33 cellular contexts compared by ENCODE assay signal in the genomic region with DNA sequence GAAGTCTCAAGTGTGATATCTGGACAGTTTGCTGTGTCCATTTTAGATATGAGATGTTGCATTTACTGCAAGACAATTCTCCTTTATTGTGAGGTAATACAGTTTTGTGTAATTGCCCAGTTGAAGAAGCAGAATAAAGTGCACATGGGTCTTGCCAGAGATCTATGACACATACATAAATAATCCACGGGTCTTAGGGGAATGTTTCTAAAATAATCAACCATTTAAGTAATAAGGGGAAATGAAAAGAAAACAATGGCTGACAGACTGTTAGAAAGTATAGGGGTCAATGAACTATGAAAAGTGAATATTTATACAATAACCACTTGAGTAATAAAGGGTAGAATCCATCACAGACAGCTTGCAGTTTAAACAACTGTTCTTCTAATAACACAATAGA.
A peak's percentile ranks its signal among the peaks of the same experiment; 100 is the strongest.
DNase-seq lines count a peak whose midpoint lies in the region; ATAC-seq and TF ChIP-seq lines count a peak whose summit lies in the region.
"Had no signal": no experiment of that assay in that cellular context is flagged by ENCODE, and none has a peak within 500 bp of the region (broad histone marks: within the 10 kb centered on the region; RNA-seq: fewer than 3 reads in every experiment).

No MANE protein-coding gene starts in this region.

- no peaks in the 10 kb centered on the region for H3K36me3 ChIP-seq in upper lobe of left lung
- H3K36me3 ChIP-seq: brain microvascular endothelial cell, neural progenitor cell, right atrium auricular region had no signal

- H3K27me3 ChIP-seq in upper lobe of left lung = no peaks in the 10 kb centered on the region
- H3K27me3 ChIP-seq: brain microvascular endothelial cell, neural progenitor cell, right atrium auricular region had no signal

- no peak overlapping the region for H3K27ac ChIP-seq in upper lobe of left lung
- H3K27ac ChIP-seq: 22Rv1, brain microvascular endothelial cell, neural progenitor cell, parathyroid adenoma, PC-9, right atrium auricular region had no signal

- no peaks in the 10 kb centered on the region for H3K9me3 ChIP-seq in upper lobe of left lung
- H3K9me3 ChIP-seq: right atrium auricular region had no signal

- ATAC-seq in upper lobe of left lung (ENCODE audit: low FRiP score in 2 of 2) = no peak
- ATAC-seq: activated CD4-positive, CD25-positive, alpha-beta regulatory T cell treated with anti-CD3 and anti-CD28 coated beads, Interleukin-2, amount 50 U/mL, for 24 hours; activated CD8-positive, alpha-beta memory T cell treated with anti-CD3 and anti-CD28 coated beads, Interleukin-2, amount 10 ng/mL, durations not matched to agents 7 days and 5 days; activated naive CD8-positive, alpha-beta T cell treated with anti-CD3 and anti-CD28 coated beads, Interleukin-2, amount 50 U/mL, for 24 hours; activated T-cell treated with anti-CD3 and anti-CD28 coated beads, Interleukin-2, amount 50 U/mL, for 4 hours; left colon; Right ventricle myocardium inferior; stimulated activated naive CD8-positive, alpha-beta T cell treated with anti-CD3 and anti-CD28 coated beads, Interleukin-15, Interleukin-2, amounts not matched to agents 100 U/mL and 50 U/mL, for 24 hours had no signal

- TF ChIP-seq CTCF in astrocyte of the cerebellum (IDR thresholded peaks at IDR 0.05; ENCODE audit: low read depth, low read length, missing control alignments) = no peak
- TF ChIP-seq CTCF in upper lobe of left lung (IDR thresholded peaks at IDR 0.05) = no peak

- TF ChIP-seq EP300 in upper lobe of left lung (IDR thresholded peaks at IDR 0.05) = no peak

- no peak for TF ChIP-seq POLR2A in upper lobe of left lung (IDR thresholded peaks at IDR 0.05)

- H3K4me3 ChIP-seq in astrocyte of the cerebellum (ENCODE audit: low read depth, low read length) = no peak overlapping the region
- no peak overlapping the region for H3K4me3 ChIP-seq in upper lobe of left lung
- H3K4me3 ChIP-seq: neural progenitor cell, PC-9, right atrium auricular region had no signal

- in situ Hi-C loops in astrocyte of the cerebellum (cut with HindIII; ENCODE audit: low sequenced_read_pairs) = no loop called here

- no peaks in the 10 kb centered on the region for H3K4me1 ChIP-seq in upper lobe of left lung
- H3K4me1 ChIP-seq: neural progenitor cell, parathyroid adenoma, right atrium auricular region had no signal

- 4 to 8% methylated on average over 1 of the region's 1 CpG for WGBS in upper lobe of left lung, 2 donors

- DNase-seq in NCI-H748 (lab: John Stamatoyannopoulos, UW; ENCODE audit: unreplicated experiment) (peak; percentile 14), NCI-H748 treated with DMSO at 0.1 percent for 48 hours (lab: John Stamatoyannopoulos, UW) (no peak), astrocyte of the cerebellum (ENCODE audit: low read depth) (peak; percentile 26), fibroblast of the conjunctiva (ENCODE audit: low read depth) (peak; percentile 21), renal cortical epithelial cell (ENCODE audit: low read depth) (peak; percentile 4), H4 (ENCODE audit: low spot score) (no peak), kidney tubule cell (ENCODE audit: low spot score) (no peak), upper lobe of left lung (no peak)
- DNase-seq: activated CD4-positive, alpha-beta T cell treated with anti-CD3 and anti-CD28 coated beads, Interleukin-2, amount 50 U/mL, for 4 hours; activated CD8-positive, alpha-beta memory T cell treated with anti-CD3 and anti-CD28 coated beads, Interleukin-2, amount 10 ng/mL, durations not matched to agents 7 days and 5 days; activated naive CD8-positive, alpha-beta T cell treated with anti-CD3 and anti-CD28 coated beads, Interleukin-2, amount 50 U/mL, for 24 hours; activated T-cell treated with anti-CD3 and anti-CD28 coated beads, Interleukin-2, amount 50 U/mL, for 4 hours; brain microvascular endothelial cell; CD4-positive, alpha-beta T cell; DMS 273 treated with DMSO at 0.1 percent for 48 hours; EL; hippocampal formation; KBM-7; left colon; mesendoderm; MM.1S; NCI-H2029 treated with DMSO at 0.1 percent for 48 hours; NCI-H524; PC-9; stimulated activated CD4-positive, alpha-beta T cell treated with anti-CD3 and anti-CD28 coated beads, Interleukin-2, amount 100 ng/mL, for 24 hours; stimulated activated naive CD8-positive, alpha-beta T cell treated with anti-CD3 and anti-CD28 coated beads, Interleukin-15, Interleukin-2, amounts not matched to agents 100 U/mL and 50 U/mL, for 24 hours; T-helper 2 cell had no signal

Comparison
In these comparisons a context has a peak if more than half of its experiments do, and no peak if none do; other contexts are left out.
1. DNase-seq: peak in NCI-H748 (single experiment), astrocyte of the cerebellum (single experiment), fibroblast of the conjunctiva (single experiment) and renal cortical epithelial cell (single experiment); none in NCI-H748 treated with DMSO at 0.1 percent for 48 hours (single experiment), H4 (single experiment), kidney tubule cell (single experiment) and upper lobe of left lung (0 of 2).